Comparison of ENCODE assay signal across 1 cellular context in the genomic region with DNA sequence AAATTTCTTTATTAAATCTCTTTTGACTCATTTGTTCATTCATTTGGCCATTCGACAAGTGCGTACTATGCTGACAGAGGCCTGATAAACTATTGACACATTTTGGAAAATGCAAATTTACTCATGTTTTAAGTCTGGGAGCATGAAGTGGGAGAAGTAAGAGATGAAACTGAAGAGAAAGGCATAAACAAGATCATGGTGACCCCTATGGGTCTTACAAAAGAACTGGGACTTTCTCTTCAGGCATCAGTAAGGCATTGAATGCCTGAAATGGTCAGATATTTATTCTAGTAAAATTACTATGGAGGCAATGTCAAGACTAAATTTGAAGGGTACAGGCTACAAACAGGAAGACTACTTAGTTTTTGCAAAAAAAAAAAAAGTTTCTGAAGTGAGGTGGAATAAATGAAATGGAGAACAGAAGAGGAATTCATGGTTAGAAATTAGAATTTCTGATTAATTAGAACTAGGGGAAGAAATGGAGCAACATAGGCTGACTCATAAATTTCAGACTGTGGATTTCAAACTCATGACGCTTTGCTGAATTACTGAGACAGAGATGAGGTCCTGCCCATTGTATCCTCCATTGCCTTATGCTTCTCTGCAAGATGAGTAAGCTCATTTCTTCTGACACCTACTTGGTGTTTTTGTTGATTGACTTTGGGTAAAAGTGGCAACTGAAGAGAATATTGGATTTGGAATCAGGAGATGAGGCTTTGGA.
TF ChIP-seq lines count a peak whose summit lies in the region.

No MANE protein-coding gene starts in this region.

TF ChIP-seq in HepG2, 621 proteins besides CTCF, POLR2A, EP300 and RAD21 (continued from another document and continues in another):
- TF ChIP-seq, protein P1, sequence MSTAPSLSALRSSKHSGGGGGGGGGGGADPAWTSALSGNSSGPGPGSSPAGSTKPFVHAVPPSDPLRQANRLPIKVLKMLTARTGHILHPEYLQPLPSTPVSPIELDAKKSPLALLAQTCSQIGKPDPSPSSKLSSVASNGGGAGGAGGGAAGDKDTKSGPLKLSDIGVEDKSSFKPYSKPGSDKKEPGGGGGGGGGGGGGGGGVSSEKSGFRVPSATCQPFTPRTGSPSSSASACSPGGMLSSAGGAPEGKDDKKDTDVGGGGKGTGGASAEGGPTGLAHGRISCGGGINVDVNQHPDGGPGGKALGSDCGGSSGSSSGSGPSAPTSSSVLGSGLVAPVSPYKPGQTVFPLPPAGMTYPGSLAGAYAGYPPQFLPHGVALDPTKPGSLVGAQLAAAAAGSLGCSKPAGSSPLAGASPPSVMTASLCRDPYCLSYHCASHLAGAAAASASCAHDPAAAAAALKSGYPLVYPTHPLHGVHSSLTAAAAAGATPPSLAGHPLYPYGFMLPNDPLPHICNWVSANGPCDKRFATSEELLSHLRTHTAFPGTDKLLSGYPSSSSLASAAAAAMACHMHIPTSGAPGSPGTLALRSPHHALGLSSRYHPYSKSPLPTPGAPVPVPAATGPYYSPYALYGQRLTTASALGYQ (CRISPR knock-in tag; IDR thresholded peaks at IDR 0.05): no peak
- TF ChIP-seq, protein P2, sequence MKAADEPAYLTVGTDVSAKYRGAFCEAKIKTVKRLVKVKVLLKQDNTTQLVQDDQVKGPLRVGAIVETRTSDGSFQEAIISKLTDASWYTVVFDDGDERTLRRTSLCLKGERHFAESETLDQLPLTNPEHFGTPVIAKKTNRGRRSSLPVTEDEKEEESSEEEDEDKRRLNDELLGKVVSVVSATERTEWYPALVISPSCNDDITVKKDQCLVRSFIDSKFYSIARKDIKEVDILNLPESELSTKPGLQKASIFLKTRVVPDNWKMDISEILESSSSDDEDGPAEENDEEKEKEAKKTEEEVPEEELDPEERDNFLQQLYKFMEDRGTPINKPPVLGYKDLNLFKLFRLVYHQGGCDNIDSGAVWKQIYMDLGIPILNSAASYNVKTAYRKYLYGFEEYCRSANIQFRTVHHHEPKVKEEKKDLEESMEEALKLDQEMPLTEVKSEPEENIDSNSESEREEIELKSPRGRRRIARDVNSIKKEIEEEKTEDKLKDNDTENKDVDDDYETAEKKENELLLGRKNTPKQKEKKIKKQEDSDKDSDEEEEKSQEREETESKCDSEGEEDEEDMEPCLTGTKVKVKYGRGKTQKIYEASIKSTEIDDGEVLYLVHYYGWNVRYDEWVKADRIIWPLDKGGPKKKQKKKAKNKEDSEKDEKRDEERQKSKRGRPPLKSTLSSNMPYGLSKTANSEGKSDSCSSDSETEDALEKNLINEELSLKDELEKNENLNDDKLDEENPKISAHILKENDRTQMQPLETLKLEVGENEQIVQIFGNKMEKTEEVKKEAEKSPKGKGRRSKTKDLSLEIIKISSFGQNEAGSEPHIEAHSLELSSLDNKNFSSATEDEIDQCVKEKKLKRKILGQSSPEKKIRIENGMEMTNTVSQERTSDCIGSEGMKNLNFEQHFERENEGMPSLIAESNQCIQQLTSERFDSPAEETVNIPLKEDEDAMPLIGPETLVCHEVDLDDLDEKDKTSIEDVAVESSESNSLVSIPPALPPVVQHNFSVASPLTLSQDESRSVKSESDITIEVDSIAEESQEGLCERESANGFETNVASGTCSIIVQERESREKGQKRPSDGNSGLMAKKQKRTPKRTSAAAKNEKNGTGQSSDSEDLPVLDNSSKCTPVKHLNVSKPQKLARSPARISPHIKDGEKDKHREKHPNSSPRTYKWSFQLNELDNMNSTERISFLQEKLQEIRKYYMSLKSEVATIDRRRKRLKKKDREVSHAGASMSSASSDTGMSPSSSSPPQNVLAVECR (CRISPR knock-in tag; IDR thresholded peaks at IDR 0.05; ENCODE audit: borderline replicate concordance): no peak
- no peak for TF ChIP-seq ATF1 (CRISPR knock-in tag; IDR thresholded peaks at IDR 0.05)
- peak; percentile 80 for TF ChIP-seq SMC3 (IDR thresholded peaks at IDR 0.05; ENCODE audit: low read length)
- no peak for TF ChIP-seq SOX13 (IDR thresholded peaks at IDR 0.05)
- peak in 1 of 2 experiments; percentile 22; a peak in 1 of 4 replicates for TF ChIP-seq SOX13 (CRISPR knock-in tag; conservative IDR thresholded peaks at IDR 0.05 in 1 of 2, IDR thresholded peaks at IDR 0.05 in 1 of 2)
- TF ChIP-seq, protein P3, sequence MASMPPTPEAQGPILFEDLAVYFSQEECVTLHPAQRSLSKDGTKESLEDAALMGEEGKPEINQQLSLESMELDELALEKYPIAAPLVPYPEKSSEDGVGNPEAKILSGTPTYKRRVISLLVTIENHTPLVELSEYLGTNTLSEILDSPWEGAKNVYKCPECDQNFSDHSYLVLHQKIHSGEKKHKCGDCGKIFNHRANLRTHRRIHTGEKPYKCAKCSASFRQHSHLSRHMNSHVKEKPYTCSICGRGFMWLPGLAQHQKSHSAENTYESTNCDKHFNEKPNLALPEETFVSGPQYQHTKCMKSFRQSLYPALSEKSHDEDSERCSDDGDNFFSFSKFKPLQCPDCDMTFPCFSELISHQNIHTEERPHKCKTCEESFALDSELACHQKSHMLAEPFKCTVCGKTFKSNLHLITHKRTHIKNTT (CRISPR knock-in tag; IDR thresholded peaks at IDR 0.05): no peak
- no peak for TF ChIP-seq SETDB1 (CRISPR knock-in tag; IDR thresholded peaks at IDR 0.05; ENCODE audit: borderline replicate concordance)
- TF ChIP-seq, protein P4, sequence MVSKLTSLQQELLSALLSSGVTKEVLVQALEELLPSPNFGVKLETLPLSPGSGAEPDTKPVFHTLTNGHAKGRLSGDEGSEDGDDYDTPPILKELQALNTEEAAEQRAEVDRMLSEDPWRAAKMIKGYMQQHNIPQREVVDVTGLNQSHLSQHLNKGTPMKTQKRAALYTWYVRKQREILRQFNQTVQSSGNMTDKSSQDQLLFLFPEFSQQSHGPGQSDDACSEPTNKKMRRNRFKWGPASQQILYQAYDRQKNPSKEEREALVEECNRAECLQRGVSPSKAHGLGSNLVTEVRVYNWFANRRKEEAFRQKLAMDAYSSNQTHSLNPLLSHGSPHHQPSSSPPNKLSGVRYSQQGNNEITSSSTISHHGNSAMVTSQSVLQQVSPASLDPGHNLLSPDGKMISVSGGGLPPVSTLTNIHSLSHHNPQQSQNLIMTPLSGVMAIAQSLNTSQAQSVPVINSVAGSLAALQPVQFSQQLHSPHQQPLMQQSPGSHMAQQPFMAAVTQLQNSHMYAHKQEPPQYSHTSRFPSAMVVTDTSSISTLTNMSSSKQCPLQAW (CRISPR knock-in tag; IDR thresholded peaks at IDR 0.05): no peak
- no peak for TF ChIP-seq ZBTB38 (CRISPR knock-in tag; IDR thresholded peaks at IDR 0.05)
- TF ChIP-seq JUN (CRISPR knock-in tag; IDR thresholded peaks at IDR 0.05): no peak
- TF ChIP-seq, protein P5, sequence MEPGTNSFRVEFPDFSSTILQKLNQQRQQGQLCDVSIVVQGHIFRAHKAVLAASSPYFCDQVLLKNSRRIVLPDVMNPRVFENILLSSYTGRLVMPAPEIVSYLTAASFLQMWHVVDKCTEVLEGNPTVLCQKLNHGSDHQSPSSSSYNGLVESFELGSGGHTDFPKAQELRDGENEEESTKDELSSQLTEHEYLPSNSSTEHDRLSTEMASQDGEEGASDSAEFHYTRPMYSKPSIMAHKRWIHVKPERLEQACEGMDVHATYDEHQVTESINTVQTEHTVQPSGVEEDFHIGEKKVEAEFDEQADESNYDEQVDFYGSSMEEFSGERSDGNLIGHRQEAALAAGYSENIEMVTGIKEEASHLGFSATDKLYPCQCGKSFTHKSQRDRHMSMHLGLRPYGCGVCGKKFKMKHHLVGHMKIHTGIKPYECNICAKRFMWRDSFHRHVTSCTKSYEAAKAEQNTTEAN (CRISPR knock-in tag; conservative IDR thresholded peaks at IDR 0.05): no peak
- TF ChIP-seq ZNF788 (CRISPR knock-in tag; IDR thresholded peaks at IDR 0.05; ENCODE audit: borderline replicate concordance): no peak
- TF ChIP-seq TBX2 (CRISPR knock-in tag; IDR thresholded peaks at IDR 0.05; ENCODE audit: borderline replicate concordance): no peak
- no peak for TF ChIP-seq ATRX (CRISPR knock-in tag; IDR thresholded peaks at IDR 0.05; ENCODE audit: borderline replicate concordance)
- TF ChIP-seq PAWR (CRISPR knock-in tag; IDR thresholded peaks at IDR 0.05; ENCODE audit: borderline replicate concordance): no peak
- TF ChIP-seq STAG1 (CRISPR knock-in tag; IDR thresholded peaks at IDR 0.05): peak; percentile 84
- TF ChIP-seq, protein P6, sequence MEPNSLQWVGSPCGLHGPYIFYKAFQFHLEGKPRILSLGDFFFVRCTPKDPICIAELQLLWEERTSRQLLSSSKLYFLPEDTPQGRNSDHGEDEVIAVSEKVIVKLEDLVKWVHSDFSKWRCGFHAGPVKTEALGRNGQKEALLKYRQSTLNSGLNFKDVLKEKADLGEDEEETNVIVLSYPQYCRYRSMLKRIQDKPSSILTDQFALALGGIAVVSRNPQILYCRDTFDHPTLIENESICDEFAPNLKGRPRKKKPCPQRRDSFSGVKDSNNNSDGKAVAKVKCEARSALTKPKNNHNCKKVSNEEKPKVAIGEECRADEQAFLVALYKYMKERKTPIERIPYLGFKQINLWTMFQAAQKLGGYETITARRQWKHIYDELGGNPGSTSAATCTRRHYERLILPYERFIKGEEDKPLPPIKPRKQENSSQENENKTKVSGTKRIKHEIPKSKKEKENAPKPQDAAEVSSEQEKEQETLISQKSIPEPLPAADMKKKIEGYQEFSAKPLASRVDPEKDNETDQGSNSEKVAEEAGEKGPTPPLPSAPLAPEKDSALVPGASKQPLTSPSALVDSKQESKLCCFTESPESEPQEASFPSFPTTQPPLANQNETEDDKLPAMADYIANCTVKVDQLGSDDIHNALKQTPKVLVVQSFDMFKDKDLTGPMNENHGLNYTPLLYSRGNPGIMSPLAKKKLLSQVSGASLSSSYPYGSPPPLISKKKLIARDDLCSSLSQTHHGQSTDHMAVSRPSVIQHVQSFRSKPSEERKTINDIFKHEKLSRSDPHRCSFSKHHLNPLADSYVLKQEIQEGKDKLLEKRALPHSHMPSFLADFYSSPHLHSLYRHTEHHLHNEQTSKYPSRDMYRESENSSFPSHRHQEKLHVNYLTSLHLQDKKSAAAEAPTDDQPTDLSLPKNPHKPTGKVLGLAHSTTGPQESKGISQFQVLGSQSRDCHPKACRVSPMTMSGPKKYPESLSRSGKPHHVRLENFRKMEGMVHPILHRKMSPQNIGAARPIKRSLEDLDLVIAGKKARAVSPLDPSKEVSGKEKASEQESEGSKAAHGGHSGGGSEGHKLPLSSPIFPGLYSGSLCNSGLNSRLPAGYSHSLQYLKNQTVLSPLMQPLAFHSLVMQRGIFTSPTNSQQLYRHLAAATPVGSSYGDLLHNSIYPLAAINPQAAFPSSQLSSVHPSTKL (CRISPR knock-in tag; IDR thresholded peaks at IDR 0.05): peak; percentile 43; the same call in 1 of the 2 replicates
- TF ChIP-seq U2AF2 (IDR thresholded peaks at IDR 0.05; ENCODE audit: low read depth, low read length): no peak
- no peak for TF ChIP-seq ISX (CRISPR knock-in tag; conservative IDR thresholded peaks at IDR 0.05)
- TF ChIP-seq ZNF777 (CRISPR knock-in tag; IDR thresholded peaks at IDR 0.05): no peak
- TF ChIP-seq CENPX (CRISPR knock-in tag; IDR thresholded peaks at IDR 0.05): no peak
- 0 out of 2 replicates have a peak, but pooled peaks have one; percentile 38 for TF ChIP-seq YEATS2 (CRISPR knock-in tag; IDR thresholded peaks at IDR 0.05; ENCODE audit: borderline replicate concordance)
- TF ChIP-seq TARDBP (CRISPR knock-in tag; IDR thresholded peaks at IDR 0.05): no peak
- no peak for TF ChIP-seq POLR2AphosphoS2 (IDR thresholded peaks at IDR 0.05; ENCODE audit: low read depth, low read length)
- TF ChIP-seq SRSF1 (optimal IDR thresholded peaks at IDR 0.05; ENCODE audit: low read depth, low read length): no peak
- TF ChIP-seq, protein P7, sequence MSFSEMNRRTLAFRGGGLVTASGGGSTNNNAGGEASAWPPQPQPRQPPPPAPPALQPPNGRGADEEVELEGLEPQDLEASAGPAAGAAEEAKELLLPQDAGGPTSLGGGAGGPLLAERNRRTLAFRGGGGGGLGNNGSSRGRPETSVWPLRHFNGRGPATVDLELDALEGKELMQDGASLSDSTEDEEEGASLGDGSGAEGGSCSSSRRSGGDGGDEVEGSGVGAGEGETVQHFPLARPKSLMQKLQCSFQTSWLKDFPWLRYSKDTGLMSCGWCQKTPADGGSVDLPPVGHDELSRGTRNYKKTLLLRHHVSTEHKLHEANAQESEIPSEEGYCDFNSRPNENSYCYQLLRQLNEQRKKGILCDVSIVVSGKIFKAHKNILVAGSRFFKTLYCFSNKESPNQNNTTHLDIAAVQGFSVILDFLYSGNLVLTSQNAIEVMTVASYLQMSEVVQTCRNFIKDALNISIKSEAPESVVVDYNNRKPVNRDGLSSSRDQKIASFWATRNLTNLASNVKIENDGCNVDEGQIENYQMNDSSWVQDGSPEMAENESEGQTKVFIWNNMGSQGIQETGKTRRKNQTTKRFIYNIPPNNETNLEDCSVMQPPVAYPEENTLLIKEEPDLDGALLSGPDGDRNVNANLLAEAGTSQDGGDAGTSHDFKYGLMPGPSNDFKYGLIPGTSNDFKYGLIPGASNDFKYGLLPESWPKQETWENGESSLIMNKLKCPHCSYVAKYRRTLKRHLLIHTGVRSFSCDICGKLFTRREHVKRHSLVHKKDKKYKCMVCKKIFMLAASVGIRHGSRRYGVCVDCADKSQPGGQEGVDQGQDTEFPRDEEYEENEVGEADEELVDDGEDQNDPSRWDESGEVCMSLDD (CRISPR knock-in tag; IDR thresholded peaks at IDR 0.05; ENCODE audit: borderline replicate concordance): no peak
- TF ChIP-seq, protein P8, sequence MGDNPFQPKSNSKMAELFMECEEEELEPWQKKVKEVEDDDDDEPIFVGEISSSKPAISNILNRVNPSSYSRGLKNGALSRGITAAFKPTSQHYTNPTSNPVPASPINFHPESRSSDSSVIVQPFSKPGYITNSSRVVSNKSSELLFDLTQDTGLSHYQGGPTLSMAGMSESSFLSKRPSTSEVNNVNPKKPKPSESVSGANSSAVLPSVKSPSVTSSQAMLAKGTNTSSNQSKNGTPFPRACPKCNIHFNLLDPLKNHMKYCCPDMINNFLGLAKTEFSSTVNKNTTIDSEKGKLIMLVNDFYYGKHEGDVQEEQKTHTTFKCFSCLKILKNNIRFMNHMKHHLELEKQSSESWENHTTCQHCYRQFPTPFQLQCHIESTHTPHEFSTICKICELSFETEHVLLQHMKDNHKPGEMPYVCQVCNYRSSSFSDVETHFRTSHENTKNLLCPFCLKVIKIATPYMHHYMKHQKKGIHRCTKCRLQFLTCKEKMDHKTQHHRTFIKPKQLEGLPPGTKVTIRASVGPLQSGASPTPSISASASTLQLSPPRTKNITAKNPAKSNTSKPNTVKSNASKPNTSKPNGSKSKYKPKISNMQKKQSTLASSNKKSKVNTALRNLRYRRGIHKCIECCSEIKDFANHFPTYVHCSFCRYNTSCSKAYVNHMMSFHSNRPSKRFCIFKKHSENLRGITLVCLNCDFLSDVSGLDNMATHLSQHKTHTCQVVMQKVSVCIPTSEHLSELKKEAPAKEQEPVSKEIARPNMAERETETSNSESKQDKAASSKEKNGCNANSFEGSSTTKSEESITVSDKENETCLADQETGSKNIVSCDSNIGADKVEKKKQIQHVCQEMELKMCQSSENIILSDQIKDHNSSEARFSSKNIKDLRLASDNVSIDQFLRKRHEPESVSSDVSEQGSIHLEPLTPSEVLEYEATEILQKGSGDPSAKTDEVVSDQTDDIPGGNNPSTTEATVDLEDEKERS (CRISPR knock-in tag; IDR thresholded peaks at IDR 0.05): no peak
- TF ChIP-seq REPIN1 (CRISPR knock-in tag; IDR thresholded peaks at IDR 0.05; ENCODE audit: borderline replicate concordance, low read depth): no peak
- TF ChIP-seq HCFC1 (IDR thresholded peaks at IDR 0.05; ENCODE audit: low read depth, low read length): no peak
- TF ChIP-seq, protein P9, sequence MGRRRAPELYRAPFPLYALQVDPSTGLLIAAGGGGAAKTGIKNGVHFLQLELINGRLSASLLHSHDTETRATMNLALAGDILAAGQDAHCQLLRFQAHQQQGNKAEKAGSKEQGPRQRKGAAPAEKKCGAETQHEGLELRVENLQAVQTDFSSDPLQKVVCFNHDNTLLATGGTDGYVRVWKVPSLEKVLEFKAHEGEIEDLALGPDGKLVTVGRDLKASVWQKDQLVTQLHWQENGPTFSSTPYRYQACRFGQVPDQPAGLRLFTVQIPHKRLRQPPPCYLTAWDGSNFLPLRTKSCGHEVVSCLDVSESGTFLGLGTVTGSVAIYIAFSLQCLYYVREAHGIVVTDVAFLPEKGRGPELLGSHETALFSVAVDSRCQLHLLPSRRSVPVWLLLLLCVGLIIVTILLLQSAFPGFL (CRISPR knock-in tag; IDR thresholded peaks at IDR 0.05): no peak
- TF ChIP-seq ZSCAN9 (CRISPR knock-in tag; IDR thresholded peaks at IDR 0.05; ENCODE audit: borderline replicate concordance): no peak
